Comparison of ENCODE assay signal across 24 cellular contexts in the genomic region with DNA sequence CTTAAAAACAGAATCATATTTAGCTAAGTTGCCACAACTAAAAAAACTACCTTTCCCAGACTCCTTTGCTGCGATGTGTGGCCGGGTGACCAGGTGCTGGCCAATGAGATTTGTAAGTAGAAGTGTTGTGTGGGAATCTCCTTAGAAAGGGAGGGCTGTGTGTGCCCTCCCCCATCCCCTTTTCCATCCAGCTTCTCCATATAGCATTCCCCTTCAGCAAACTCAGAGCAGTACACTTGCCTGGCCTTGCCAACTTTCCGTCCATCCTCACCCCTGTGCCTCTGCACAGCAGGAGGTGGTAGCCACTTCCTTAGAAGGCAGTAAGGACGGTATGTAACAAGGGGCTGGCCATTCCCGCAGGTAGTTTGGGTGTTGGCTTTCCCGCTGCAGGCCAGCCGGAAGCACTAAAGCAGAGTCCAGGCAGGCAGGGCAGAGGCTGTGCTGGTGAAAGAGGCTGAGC. TPM values are rescaled to one million over a fixed set of nuclear protein-coding genes. Genes with fewer than 3 reads are reported as not detected.
DNase-seq lines count a peak whose midpoint lies in the region; ATAC-seq, FAIRE-seq and TF ChIP-seq lines count a peak whose summit lies in the region.
"Had no signal": no experiment of that assay in that cellular context is flagged by ENCODE, and none has a peak within 500 bp of the region (broad histone marks: within the 10 kb centered on the region; RNA-seq: fewer than 3 reads in every experiment).

No MANE protein-coding gene starts in this region.

- CTCF ChIA-PET in GM12878 (lab: Yijun Ruan, JAX): interaction anchor here (0.6 kb wide), 1 partner anchor 1847 kb away, joined by 3 read pairs; no protein-coding TSS in a partner anchor

- intact Hi-C loops in GM12878 (cut with micrococcal nuclease; ENCODE audit: unreplicated experiment) (loop anchor here (5.0 to 10.0 kb wide), 3 partner anchors 547 to 1502 kb away; no protein-coding TSS in a partner anchor), kidney (cut with DNase I) (no loop called here)

- H2AFZ ChIP-seq in GM12878 (ENCODE audit: control insufficient read depth, low read depth, low read length): no peak overlapping the region

- H3K9me3 Mint-ChIP-seq in stimulated activated effector memory CD8-positive, alpha-beta T cell treated with anti-CD3 and anti-CD28 coated beads, Interleukin-12 subunit alpha, Interleukin-12 subunit beta, amount 100 ng/mL, for 72 hours: no peaks in the 10 kb centered on the region
- H3K9me3 Mint-ChIP-seq: activated T-helper 17 cell treated with anti-CD3 and anti-CD28 coated beads, Interleukin-2, amount 50 U/mL, for 72 hours; HFFc6; T-helper 1 cell treated with Interleukin-12 subunit alpha and Interleukin-12 subunit beta and Interleukin-4 antibody, amounts not matched to agents 30 μg/mL and 1 μg/mL, for 36 hours; type B pancreatic cell had no signal

- FAIRE-seq in GM12878 (lab: Jason Lieb, UNC) (no peak), kidney (lab: Jason Lieb, UNC) (no peak)
- FAIRE-seq: A549, GM19239 had no signal

- H3K4me3 ChIP-seq in GM12878 (no peak overlapping the region), kidney (ENCODE audit: low read length in 2 of 2) (no peak overlapping the region)
- H3K4me3 ChIP-seq: A549 had no signal

- WGBS in GM12878 (ENCODE audit: insufficient coverage, insufficient replicate concordance, low lambda C conversion rate, missing lambda C conversion rate): 59% methylated on average over 7 of the region's 7 CpGs

- H3K27ac ChIP-seq in GM12878 (ENCODE audit: control insufficient read depth, insufficient read depth) (no peak overlapping the region), kidney (ENCODE audit: low read depth in 2 of 2, low read length in 2 of 2) (no peak overlapping the region)
- H3K27ac ChIP-seq: A549 had no signal

- H3K9me3 ChIP-seq in GM12878 (replicated peaks; ENCODE audit: control insufficient read depth, insufficient read depth, low read length): no peaks in the 10 kb centered on the region; the same call in 2 of the 3 replicates
- H3K9me3 ChIP-seq in kidney (ENCODE audit: control insufficient read depth in 1 of 2, low read length in 2 of 2): no peaks in the 10 kb centered on the region
- H3K9me3 ChIP-seq: A549 had no signal

- H3K4me1 ChIP-seq in GM12878 (ENCODE audit: control insufficient read depth, insufficient read depth, low read length) (peaks cover 7% of the 10 kb centered on the region), kidney (ENCODE audit: control insufficient read depth in 1 of 2, insufficient read depth in 1 of 2, low read depth in 1 of 2, low read length in 2 of 2) (peaks cover 0 to 3% of the 10 kb centered on the region in 2 donors)
- H3K4me1 ChIP-seq: A549 had no signal

- RAD21 ChIA-PET in GM12878 (lab: Charles Lee; ENCODE audit: unreplicated experiment): no interaction called here

- TF ChIP-seq POLR2A in GM12878 (IDR thresholded peaks at IDR 0.05; ENCODE audit: low read depth, low read length): no peak

- in situ Hi-C loops in GM12878 (cut with MboI): no loop called here

- no TSS peak for BruUV-seq in GM12878 (replicated peaks; lab: Mats Ljungman, UMichigan)

- H3K4me1 Mint-ChIP-seq in stimulated activated effector memory CD8-positive, alpha-beta T cell treated with anti-CD3 and anti-CD28 coated beads, Interleukin-12 subunit alpha, Interleukin-12 subunit beta, amount 100 ng/mL, for 72 hours: no peaks in the 10 kb centered on the region

- no peaks in the 10 kb centered on the region for H3K27me3 ChIP-seq in GM12878 (replicated peaks in 1 of 2; ENCODE audit: control insufficient read depth in 2 of 2, insufficient read depth in 2 of 2, low read length in 1 of 2)

- no peak overlapping the region for H3K9ac ChIP-seq in GM12878 (ENCODE audit: control insufficient read depth, insufficient read depth, low read length)
- H3K9ac ChIP-seq in kidney (ENCODE audit: low read length in 2 of 2): no peak overlapping the region

- SMC1A ChIA-PET in GM12878 (lab: Charles Lee; ENCODE audit: uncharacterized antibody, unreplicated experiment): no interaction called here

- H4K20me1 ChIP-seq in GM12878 (ENCODE audit: control insufficient read depth, insufficient read depth): no peaks in the 10 kb centered on the region

- DNase-seq in NCI-H510A treated with DMSO at 0.1 percent for 48 hours (lab: John Stamatoyannopoulos, UW) (peak; percentile 71), NCI-H510A (lab: John Stamatoyannopoulos, UW) (no peak), GM12878 (ENCODE audit: low read depth, low spot score) (no peak), kidney (peak; percentile 45), KG1 (lab: John Stamatoyannopoulos, UW) (no peak), mucosa of gallbladder (ENCODE audit: low spot score) (no peak)
- no peak for DNase-seq in stimulated activated effector memory CD8-positive, alpha-beta T cell treated with anti-CD3 and anti-CD28 coated beads, Interleukin-12 subunit alpha, Interleukin-12 subunit beta, amount 100 ng/mL, for 72 hours (ENCODE audit: low spot score in 2 of 2)
- DNase-seq: HFFc6; hypothalamus; NCI-H1694 treated with DMSO at 0.1 percent for 48 hours; stimulated activated naive CD8-positive, alpha-beta T cell treated with anti-CD3 and anti-CD28 coated beads, Interleukin-15, Interleukin-2, amounts not matched to agents 100 U/mL and 50 U/mL, for 24 hours had no signal

- H3K4me2 ChIP-seq in GM12878 (ENCODE audit: control insufficient read depth, insufficient read depth): no peak overlapping the region
- H3K4me2 ChIP-seq: A549 had no signal

- H3K36me3 Mint-ChIP-seq in stimulated activated effector memory CD8-positive, alpha-beta T cell treated with anti-CD3 and anti-CD28 coated beads, Interleukin-12 subunit alpha, Interleukin-12 subunit beta, amount 100 ng/mL, for 72 hours: no peaks in the 10 kb centered on the region
- H3K36me3 Mint-ChIP-seq: CD14-positive monocyte, type B pancreatic cell had no signal

- POLR2A ChIA-PET in GM12878 (lab: Charles Lee): no interaction called here

- peak overlapping the region; percentile 73 for H3K27ac Mint-ChIP-seq in stimulated activated effector memory CD8-positive, alpha-beta T cell treated with anti-CD3 and anti-CD28 coated beads, Interleukin-12 subunit alpha, Interleukin-12 subunit beta, amount 100 ng/mL, for 72 hours
- H3K27ac Mint-ChIP-seq: activated T-helper 17 cell treated with anti-CD3 and anti-CD28 coated beads, Interleukin-2, amount 50 U/mL, for 72 hours; CD14-positive monocyte; HFFc6; T-helper 1 cell treated with Interleukin-12 subunit alpha and Interleukin-12 subunit beta and Interleukin-4 antibody, amounts not matched to agents 30 μg/mL and 1 μg/mL, for 36 hours; type B pancreatic cell had no signal

- no peak for TF ChIP-seq RAD21 in GM12878 (IDR thresholded peaks at IDR 0.05; ENCODE audit: insufficient read depth, low read depth, low read length)

- H3K4me3 Mint-ChIP-seq in stimulated activated effector memory CD8-positive, alpha-beta T cell treated with anti-CD3 and anti-CD28 coated beads, Interleukin-12 subunit alpha, Interleukin-12 subunit beta, amount 100 ng/mL, for 72 hours: no peak overlapping the region
- H3K4me3 Mint-ChIP-seq: activated T-helper 17 cell treated with anti-CD3 and anti-CD28 coated beads, Interleukin-2, amount 50 U/mL, for 72 hours; CD14-positive monocyte; HFFc6; T-helper 1 cell treated with Interleukin-12 subunit alpha and Interleukin-12 subunit beta and Interleukin-4 antibody, amounts not matched to agents 30 μg/mL and 1 μg/mL, for 36 hours; type B pancreatic cell had no signal

- no peaks in the 10 kb centered on the region for H3K79me2 ChIP-seq in GM12878 (ENCODE audit: control insufficient read depth, insufficient read depth, low read length)

- ATAC-seq in GM12878 (no peak), GM18517 (IDR thresholded peaks at IDR 0.05; ENCODE audit: unreplicated experiment) (no peak)
- ATAC-seq in stimulated activated effector memory CD8-positive, alpha-beta T cell treated with anti-CD3 and anti-CD28 coated beads, Interleukin-12 subunit alpha, Interleukin-12 subunit beta, amount 100 ng/mL, for 72 hours: no peak
- ATAC-seq: A549; activated T-helper 17 cell treated with anti-CD3 and anti-CD28 coated beads, Interleukin-2, amount 50 U/mL, for 72 hours; Right ventricle myocardium inferior; stimulated activated naive CD8-positive, alpha-beta T cell treated with anti-CD3 and anti-CD28 coated beads, Interleukin-15, Interleukin-2, amounts not matched to agents 100 U/mL and 50 U/mL, for 24 hours had no signal

- H3K36me3 ChIP-seq in GM12878 (ENCODE audit: control insufficient read depth in 2 of 2, insufficient read depth in 2 of 2, low read length in 1 of 2) (no peaks in the 10 kb centered on the region), kidney (ENCODE audit: control insufficient read depth in 1 of 2, insufficient read depth in 2 of 2, low read length in 2 of 2) (no peaks in the 10 kb centered on the region)

- TF ChIP-seq EP300 in GM12878 (IDR thresholded peaks at IDR 0.05; ENCODE audit: borderline replicate concordance in 1 of 2, control insufficient read depth in 1 of 2, low read depth in 2 of 2, low read length in 2 of 2): no peak

- no peak for TF ChIP-seq CTCF in GM12878 (IDR thresholded peaks at IDR 0.05 in 2 of 3, conservative IDR thresholded peaks at IDR 0.05 in 1 of 3; ENCODE audit: control insufficient read depth in 2 of 3, extremely low read depth in 1 of 3, insufficient read depth in 1 of 3, low read depth in 3 of 3, low read length in 3 of 3)
- no peak for TF ChIP-seq CTCF in kidney (IDR thresholded peaks at IDR 0.05; ENCODE audit: borderline replicate concordance, extremely low read depth, insufficient read depth)

RNA-seq across cellular contexts. Expression of a gene that starts 22.3 kb away (rescaled TPM):
- total RNA-seq in GM12878 (2013; cell fraction: nucleolus; rRNA removed): not detected in 2 replicates
- total RNA-seq in GM12878 (2014; rRNA removed): not detected in 2 replicates
- total RNA-seq in GM12878 (2014; rRNA removed; fragmentation: Illumina TruSeq; extraction: Trizol): not detected in 2 replicates
- total RNA-seq in GM12878 (2021): not detected in 2 replicates
- not detected for polyA plus RNA-seq in GM12878 (2011; ENCODE audit: low read depth)
- polyA plus RNA-seq in GM12878 (2011; rRNA removed): not detected in 2 replicates
- not detected in 2 replicates for polyA plus RNA-seq in GM12878 (2011; cell fraction: cytosol; rRNA removed)
- polyA plus RNA-seq in GM12878 (2011; cell fraction: nucleus; rRNA removed): not detected in 2 replicates
- not detected in 2 replicates for polyA plus RNA-seq in GM12878 (2012)
- polyA plus RNA-seq in GM12878 (2014; fragmentation: Illumina TruSeq; extraction: Trizol): not detected in 2 replicates
- polyA plus RNA-seq in GM12878 (2014; fragmentation: Nextera tagmentation; extraction: Ambion mirVana): not detected
- not detected in 2 replicates for polyA plus RNA-seq in GM12878 (2014; rRNA removed)
- not detected for polyA plus RNA-seq in GM12878 (2016; fragmentation: Nextera tagmentation; extraction: Ambion mirVana)
- not detected in 2 replicates for polyA minus RNA-seq in GM12878 (2011; rRNA and poly(A)+ RNA removed)
- polyA minus RNA-seq in GM12878 (2011; cell fraction: cytosol; rRNA and poly(A)+ RNA removed): not detected in 2 replicates
- not detected in 2 replicates for polyA minus RNA-seq in GM12878 (2011; cell fraction: nucleus; rRNA and poly(A)+ RNA removed)
- not detected for total RNA-seq in kidney
- polyA plus RNA-seq in kidney (ENCODE audit: insufficient read depth, low read depth, low replicate concordance): not detected
- total RNA-seq in mucosa of gallbladder: not detected
- total RNA-seq: activated T-helper 17 cell treated with anti-CD3 and anti-CD28 coated beads, Interleukin-2, amount 50 U/mL, for 72 hours; cardiac septum; HFFc6; HT-29; M059J; renal cortical epithelial cell; Right ventricle myocardium inferior had no signal
- polyA plus RNA-seq: A549, CD14-positive monocyte, neural cell had no signal

RNA-seq across cellular contexts. Expression of a gene that starts 30.6 kb away (rescaled TPM):
- total RNA-seq in GM12878 (2013; cell fraction: nucleolus; rRNA removed): not detected in 2 replicates
- total RNA-seq in GM12878 (2014; rRNA removed) (not detected in 2 replicates), GM12878 (2014; rRNA removed; fragmentation: Illumina TruSeq; extraction: Trizol) (not detected in 2 replicates), GM12878 (2021) (not detected in 2 replicates), kidney (0.38 TPM), mucosa of gallbladder (2.2 TPM)
- polyA plus RNA-seq in GM12878 (2011; ENCODE audit: low read depth): not detected
- polyA plus RNA-seq in GM12878 (2011; rRNA removed) (not detected in 2 replicates), GM12878 (2014; fragmentation: Illumina TruSeq; extraction: Trizol) (not detected in 2 replicates), GM12878 (2014; fragmentation: Nextera tagmentation; extraction: Ambion mirVana) (not detected), GM12878 (2014; rRNA removed) (not detected in 2 replicates), GM12878 (2016; fragmentation: Nextera tagmentation; extraction: Ambion mirVana) (not detected), kidney (ENCODE audit: insufficient read depth, low read depth, low replicate concordance) (not detected)
- not detected in 2 replicates for polyA plus RNA-seq in GM12878 (2011; cell fraction: cytosol; rRNA removed)
- polyA plus RNA-seq in GM12878 (2011; cell fraction: nucleus; rRNA removed): not detected in 2 replicates
- not detected in 2 replicates for polyA plus RNA-seq in GM12878 (2012)
- polyA minus RNA-seq in GM12878 (2011; rRNA and poly(A)+ RNA removed): not detected in 2 replicates
- polyA minus RNA-seq in GM12878 (2011; cell fraction: cytosol; rRNA and poly(A)+ RNA removed): not detected in 2 replicates
- not detected in 2 replicates for polyA minus RNA-seq in GM12878 (2011; cell fraction: nucleus; rRNA and poly(A)+ RNA removed)
- total RNA-seq: activated T-helper 17 cell treated with anti-CD3 and anti-CD28 coated beads, Interleukin-2, amount 50 U/mL, for 72 hours; HFFc6; M059J; renal cortical epithelial cell; Right ventricle myocardium inferior had no signal
- polyA plus RNA-seq: A549, CD14-positive monocyte had no signal

Comparison
In these comparisons a context has a peak if more than half of its experiments do, and no peak if none do; other contexts are left out.
1. DNase-seq: peak in NCI-H510A treated with DMSO at 0.1 percent for 48 hours (single experiment) and kidney (single experiment); none in NCI-H510A (single experiment), GM12878 (single experiment), stimulated activated effector memory CD8-positive, alpha-beta T cell treated with anti-CD3 and anti-CD28 coated beads, Interleukin-12 subunit alpha, Interleukin-12 subunit beta, amount 100 ng/mL, for 72 hours (0 of 2), KG1 (single experiment) and mucosa of gallbladder (single experiment).